In genomic region chr18:2588666-2589344, GRCh38 we compare ENCODE assay signal across 2 cellular contexts.
TF ChIP-seq lines count a peak whose summit lies in the region.

No MANE protein-coding gene starts in this region.

TF ChIP-seq in HCT116, 20 proteins besides CTCF, POLR2A, EP300 and RAD21:
- TF ChIP-seq JUND (IDR thresholded peaks at IDR 0.05) = no peak
- no peak for TF ChIP-seq ZNF274 (IDR thresholded peaks at IDR 0.05; ENCODE audit: low read depth, low read length)
- no peak for TF ChIP-seq MAX (IDR thresholded peaks at IDR 0.05)
- no peak for TF ChIP-seq POLR2AphosphoS5 (IDR thresholded peaks at IDR 0.05; ENCODE audit: low read depth, low read length)
- TF ChIP-seq ZFX (IDR thresholded peaks at IDR 0.05) = no peak
- no peak for TF ChIP-seq TCF7L2 (IDR thresholded peaks at IDR 0.05; ENCODE audit: borderline replicate concordance, extremely low read depth, insufficient read depth, insufficient read length)

TF ChIP-seq in GM12878, 131 proteins besides CTCF, POLR2A, EP300 and RAD21:
- TF ChIP-seq SKIL (IDR thresholded peaks at IDR 0.05; ENCODE audit: low read depth, poor library complexity, severe bottlenecking) (no peak), ZNF592 (IDR thresholded peaks at IDR 0.05) (no peak), E4F1 (IDR thresholded peaks at IDR 0.05; ENCODE audit: borderline replicate concordance, partially characterized antibody) (no peak), HDAC6 (IDR thresholded peaks at IDR 0.05; ENCODE audit: unreplicated experiment) (no peak)
